ENCODE assay signal across 1 cellular context in the genomic region with DNA sequence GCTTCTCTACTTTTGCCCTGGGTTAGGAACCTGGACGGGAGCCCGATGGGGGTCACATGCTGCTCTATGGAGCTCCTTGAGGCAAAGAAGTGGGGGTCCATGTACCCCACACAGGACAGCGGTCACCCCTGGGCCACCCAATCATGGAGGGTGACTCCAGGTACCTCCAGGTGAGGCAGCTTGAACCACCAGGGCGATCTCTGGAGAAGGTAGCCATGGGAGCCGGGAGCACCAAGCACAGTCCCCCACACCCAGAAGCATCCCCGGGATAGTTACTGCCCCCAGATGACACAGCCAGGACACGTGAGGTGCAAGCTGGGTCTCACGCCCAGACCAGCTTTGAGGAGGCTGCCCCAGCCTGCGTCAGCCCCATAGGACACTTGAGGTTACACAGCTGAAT.
TF ChIP-seq lines count a peak whose summit lies in the region.

No MANE protein-coding gene starts in this region.

TF ChIP-seq in H1, 55 proteins besides CTCF, POLR2A, EP300 and RAD21:
- TF ChIP-seq SIX5 (IDR thresholded peaks at IDR 0.05; ENCODE audit: low read depth, low read length) (no peak), HDAC6 (IDR thresholded peaks at IDR 0.05; ENCODE audit: low read depth, low read length) (no peak), POU5F1 (IDR thresholded peaks at IDR 0.05; ENCODE audit: low read depth, low read length) (no peak), EZH2 (IDR thresholded peaks at IDR 0.05; ENCODE audit: low read depth, low read length, severe bottlenecking) (no peak), KDM4A (IDR thresholded peaks at IDR 0.05; ENCODE audit: low read depth, low read length, severe bottlenecking) (no peak), CEBPB (IDR thresholded peaks at IDR 0.05; ENCODE audit: low read depth, low read length) (no peak)
- TF ChIP-seq, protein P1, sequence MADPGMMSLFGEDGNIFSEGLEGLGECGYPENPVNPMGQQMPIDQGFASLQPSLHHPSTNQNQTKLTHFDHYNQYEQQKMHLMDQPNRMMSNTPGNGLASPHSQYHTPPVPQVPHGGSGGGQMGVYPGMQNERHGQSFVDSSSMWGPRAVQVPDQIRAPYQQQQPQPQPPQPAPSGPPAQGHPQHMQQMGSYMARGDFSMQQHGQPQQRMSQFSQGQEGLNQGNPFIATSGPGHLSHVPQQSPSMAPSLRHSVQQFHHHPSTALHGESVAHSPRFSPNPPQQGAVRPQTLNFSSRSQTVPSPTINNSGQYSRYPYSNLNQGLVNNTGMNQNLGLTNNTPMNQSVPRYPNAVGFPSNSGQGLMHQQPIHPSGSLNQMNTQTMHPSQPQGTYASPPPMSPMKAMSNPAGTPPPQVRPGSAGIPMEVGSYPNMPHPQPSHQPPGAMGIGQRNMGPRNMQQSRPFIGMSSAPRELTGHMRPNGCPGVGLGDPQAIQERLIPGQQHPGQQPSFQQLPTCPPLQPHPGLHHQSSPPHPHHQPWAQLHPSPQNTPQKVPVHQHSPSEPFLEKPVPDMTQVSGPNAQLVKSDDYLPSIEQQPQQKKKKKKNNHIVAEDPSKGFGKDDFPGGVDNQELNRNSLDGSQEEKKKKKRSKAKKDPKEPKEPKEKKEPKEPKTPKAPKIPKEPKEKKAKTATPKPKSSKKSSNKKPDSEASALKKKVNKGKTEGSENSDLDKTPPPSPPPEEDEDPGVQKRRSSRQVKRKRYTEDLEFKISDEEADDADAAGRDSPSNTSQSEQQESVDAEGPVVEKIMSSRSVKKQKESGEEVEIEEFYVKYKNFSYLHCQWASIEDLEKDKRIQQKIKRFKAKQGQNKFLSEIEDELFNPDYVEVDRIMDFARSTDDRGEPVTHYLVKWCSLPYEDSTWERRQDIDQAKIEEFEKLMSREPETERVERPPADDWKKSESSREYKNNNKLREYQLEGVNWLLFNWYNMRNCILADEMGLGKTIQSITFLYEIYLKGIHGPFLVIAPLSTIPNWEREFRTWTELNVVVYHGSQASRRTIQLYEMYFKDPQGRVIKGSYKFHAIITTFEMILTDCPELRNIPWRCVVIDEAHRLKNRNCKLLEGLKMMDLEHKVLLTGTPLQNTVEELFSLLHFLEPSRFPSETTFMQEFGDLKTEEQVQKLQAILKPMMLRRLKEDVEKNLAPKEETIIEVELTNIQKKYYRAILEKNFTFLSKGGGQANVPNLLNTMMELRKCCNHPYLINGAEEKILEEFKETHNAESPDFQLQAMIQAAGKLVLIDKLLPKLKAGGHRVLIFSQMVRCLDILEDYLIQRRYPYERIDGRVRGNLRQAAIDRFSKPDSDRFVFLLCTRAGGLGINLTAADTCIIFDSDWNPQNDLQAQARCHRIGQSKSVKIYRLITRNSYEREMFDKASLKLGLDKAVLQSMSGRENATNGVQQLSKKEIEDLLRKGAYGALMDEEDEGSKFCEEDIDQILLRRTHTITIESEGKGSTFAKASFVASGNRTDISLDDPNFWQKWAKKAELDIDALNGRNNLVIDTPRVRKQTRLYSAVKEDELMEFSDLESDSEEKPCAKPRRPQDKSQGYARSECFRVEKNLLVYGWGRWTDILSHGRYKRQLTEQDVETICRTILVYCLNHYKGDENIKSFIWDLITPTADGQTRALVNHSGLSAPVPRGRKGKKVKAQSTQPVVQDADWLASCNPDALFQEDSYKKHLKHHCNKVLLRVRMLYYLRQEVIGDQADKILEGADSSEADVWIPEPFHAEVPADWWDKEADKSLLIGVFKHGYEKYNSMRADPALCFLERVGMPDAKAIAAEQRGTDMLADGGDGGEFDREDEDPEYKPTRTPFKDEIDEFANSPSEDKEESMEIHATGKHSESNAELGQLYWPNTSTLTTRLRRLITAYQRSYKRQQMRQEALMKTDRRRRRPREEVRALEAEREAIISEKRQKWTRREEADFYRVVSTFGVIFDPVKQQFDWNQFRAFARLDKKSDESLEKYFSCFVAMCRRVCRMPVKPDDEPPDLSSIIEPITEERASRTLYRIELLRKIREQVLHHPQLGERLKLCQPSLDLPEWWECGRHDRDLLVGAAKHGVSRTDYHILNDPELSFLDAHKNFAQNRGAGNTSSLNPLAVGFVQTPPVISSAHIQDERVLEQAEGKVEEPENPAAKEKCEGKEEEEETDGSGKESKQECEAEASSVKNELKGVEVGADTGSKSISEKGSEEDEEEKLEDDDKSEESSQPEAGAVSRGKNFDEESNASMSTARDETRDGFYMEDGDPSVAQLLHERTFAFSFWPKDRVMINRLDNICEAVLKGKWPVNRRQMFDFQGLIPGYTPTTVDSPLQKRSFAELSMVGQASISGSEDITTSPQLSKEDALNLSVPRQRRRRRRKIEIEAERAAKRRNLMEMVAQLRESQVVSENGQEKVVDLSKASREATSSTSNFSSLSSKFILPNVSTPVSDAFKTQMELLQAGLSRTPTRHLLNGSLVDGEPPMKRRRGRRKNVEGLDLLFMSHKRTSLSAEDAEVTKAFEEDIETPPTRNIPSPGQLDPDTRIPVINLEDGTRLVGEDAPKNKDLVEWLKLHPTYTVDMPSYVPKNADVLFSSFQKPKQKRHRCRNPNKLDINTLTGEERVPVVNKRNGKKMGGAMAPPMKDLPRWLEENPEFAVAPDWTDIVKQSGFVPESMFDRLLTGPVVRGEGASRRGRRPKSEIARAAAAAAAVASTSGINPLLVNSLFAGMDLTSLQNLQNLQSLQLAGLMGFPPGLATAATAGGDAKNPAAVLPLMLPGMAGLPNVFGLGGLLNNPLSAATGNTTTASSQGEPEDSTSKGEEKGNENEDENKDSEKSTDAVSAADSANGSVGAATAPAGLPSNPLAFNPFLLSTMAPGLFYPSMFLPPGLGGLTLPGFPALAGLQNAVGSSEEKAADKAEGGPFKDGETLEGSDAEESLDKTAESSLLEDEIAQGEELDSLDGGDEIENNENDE (IDR thresholded peaks at IDR 0.05; ENCODE audit: insufficient replicate concordance, low read length) = no peak
- TF ChIP-seq, protein P2, sequence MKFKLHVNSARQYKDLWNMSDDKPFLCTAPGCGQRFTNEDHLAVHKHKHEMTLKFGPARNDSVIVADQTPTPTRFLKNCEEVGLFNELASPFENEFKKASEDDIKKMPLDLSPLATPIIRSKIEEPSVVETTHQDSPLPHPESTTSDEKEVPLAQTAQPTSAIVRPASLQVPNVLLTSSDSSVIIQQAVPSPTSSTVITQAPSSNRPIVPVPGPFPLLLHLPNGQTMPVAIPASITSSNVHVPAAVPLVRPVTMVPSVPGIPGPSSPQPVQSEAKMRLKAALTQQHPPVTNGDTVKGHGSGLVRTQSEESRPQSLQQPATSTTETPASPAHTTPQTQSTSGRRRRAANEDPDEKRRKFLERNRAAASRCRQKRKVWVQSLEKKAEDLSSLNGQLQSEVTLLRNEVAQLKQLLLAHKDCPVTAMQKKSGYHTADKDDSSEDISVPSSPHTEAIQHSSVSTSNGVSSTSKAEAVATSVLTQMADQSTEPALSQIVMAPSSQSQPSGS (IDR thresholded peaks at IDR 0.05; ENCODE audit: low read length) = no peak
